In genomic region chr15:32873292-32874114, GRCh38 we compare ENCODE assay signal across 15 cellular contexts.
DNase-seq lines count a peak whose midpoint lies in the region; ATAC-seq, FAIRE-seq and TF ChIP-seq lines count a peak whose summit lies in the region.
"Had no signal": no experiment of that assay in that cellular context is flagged by ENCODE, and none has a peak within 500 bp of the region (broad histone marks: within the 10 kb centered on the region; RNA-seq: fewer than 3 reads in every experiment).

No MANE protein-coding gene starts in this region.

- H3K9ac ChIP-seq in K562 (ENCODE audit: insufficient read depth in 1 of 2, low read depth in 2 of 2, low read length in 2 of 2) (no peak overlapping the region), smooth muscle cell (ENCODE audit: low read depth) (peak overlapping the region; percentile 4)
- H3K9ac ChIP-seq: BLaER1, neural progenitor cell had no signal

- H4K20me1 ChIP-seq in K562 (replicated peaks; ENCODE audit: control insufficient read depth, insufficient read depth, low read length), result no peaks in the 10 kb centered on the region
- H4K20me1 ChIP-seq in smooth muscle cell (ENCODE audit: low read depth), result no peaks in the 10 kb centered on the region
- H4K20me1 ChIP-seq: BLaER1 had no signal

- no peaks in the 10 kb centered on the region for H3K9me1 ChIP-seq in K562 (ENCODE audit: control insufficient read depth, insufficient read depth, low read length)

- peaks cover 13% of the 10 kb centered on the region for H3F3A ChIP-seq in smooth muscle cell (ENCODE audit: low read depth)

- no peaks in the 10 kb centered on the region for H3K27me3 ChIP-seq in K562 (ENCODE audit: control insufficient read depth in 2 of 2, insufficient read depth in 2 of 2, low read length in 2 of 2)
- H3K27me3 ChIP-seq in lower lobe of right lung (ENCODE audit: low read depth), result no peaks in the 10 kb centered on the region
- no peaks in the 10 kb centered on the region for H3K27me3 ChIP-seq in smooth muscle cell (ENCODE audit: low read depth)
- H3K27me3 ChIP-seq: BLaER1, cardiac muscle cell, neural progenitor cell, spleen had no signal

- peaks cover 0 to 6% of the 10 kb centered on the region in 2 experiments; a peak in 2 of 5 replicates for H3K4me1 ChIP-seq in K562 (replicated peaks in 1 of 2; ENCODE audit: control insufficient read depth in 2 of 2, insufficient read depth in 2 of 2, low read length in 2 of 2)
- peaks cover 5% of the 10 kb centered on the region for H3K4me1 ChIP-seq in lower lobe of right lung
- no peaks in the 10 kb centered on the region for H3K4me1 ChIP-seq in smooth muscle cell (ENCODE audit: low read depth)
- H3K4me1 ChIP-seq: neural progenitor cell had no signal

- H3K36me3 ChIP-seq in K562 (ENCODE audit: control insufficient read depth, insufficient read depth, low read length) (no peaks in the 10 kb centered on the region), lower lobe of right lung (no peaks in the 10 kb centered on the region), smooth muscle cell (ENCODE audit: low read depth) (no peaks in the 10 kb centered on the region)
- H3K36me3 ChIP-seq: BLaER1, cardiac muscle cell, neural progenitor cell, spleen had no signal

- CTCF ChIA-PET in HEK293T (lab: Yijun Ruan, JAX), result interaction anchor here (1.4 kb wide), 1 partner anchor 20 kb away, joined by 3 read pairs; no protein-coding TSS in a partner anchor
- CTCF ChIA-PET in K562 (lab: Yijun Ruan, JAX; ENCODE audit: low intra/inter-chr PET ratio), result no interaction called here

- no peak for FAIRE-seq in K562 (lab: Jason Lieb, UNC)

- TF ChIP-seq EP300 in K562 (IDR thresholded peaks at IDR 0.05; ENCODE audit: low read length), result no peak

- WGBS in K562 (ENCODE audit: insufficient coverage, low coverage, missing lambda C conversion rate), result 31% methylated on average over 15 of the region's 15 CpGs
- 49% methylated on average over 15 of the region's 15 CpGs for WGBS in smooth muscle cell (ENCODE audit: low lambda C conversion rate)

- H3K4me2 ChIP-seq in K562 (ENCODE audit: insufficient read depth, low read length), result no peak overlapping the region
- peak overlapping the region; percentile 41 for H3K4me2 ChIP-seq in smooth muscle cell
- H3K4me2 ChIP-seq: BLaER1, neural progenitor cell had no signal

- no peaks in the 10 kb centered on the region for H3K9me3 ChIP-seq in K562 (replicated peaks; ENCODE audit: control insufficient read depth, insufficient read depth, low read depth, low read length)
- H3K9me3 ChIP-seq in lower lobe of right lung, result no peaks in the 10 kb centered on the region
- no peaks in the 10 kb centered on the region for H3K9me3 ChIP-seq in smooth muscle cell (replicated peaks; ENCODE audit: low read depth)
- H3K9me3 ChIP-seq: BLaER1, spleen had no signal

- H3K27ac ChIP-seq in K562 (ENCODE audit: extremely low read depth, low read depth, low read length) (no peak overlapping the region), lower lobe of right lung (peak overlapping the region; percentile 4), smooth muscle cell (ENCODE audit: low read depth) (peak overlapping the region; percentile 76)
- H3K27ac ChIP-seq: BLaER1, cardiac muscle cell, neural progenitor cell had no signal

- POLR2A ChIA-PET in HEK293T (lab: Yijun Ruan, JAX) (no interaction called here), K562 (lab: Yijun Ruan, JAX) (no interaction called here)

- TF ChIP-seq POLR2A in K562 (conservative IDR thresholded peaks at IDR 0.05), result no peak

- intact Hi-C loops in K562 (cut with micrococcal nuclease), result no loop called here
- intact Hi-C loops in lower lobe of right lung (cut with DNase I), result no loop called here

- TF ChIP-seq RAD21 in K562 (CRISPR knock-in tag; conservative IDR thresholded peaks at IDR 0.05 in 1 of 2, IDR thresholded peaks at IDR 0.05 in 1 of 2), result no peak

- DNase-seq in HEK293T (ENCODE audit: extremely low spot score) (no peak), K562 (ENCODE audit: extremely low read depth in 1 of 4, low spot score in 3 of 4) (no peak), lower lobe of right lung (no peak), smooth muscle cell (lab: John Stamatoyannopoulos, UW; ENCODE audit: unreplicated experiment) (no peak), DMS 273 treated with DMSO at 0.1 percent for 48 hours (lab: John Stamatoyannopoulos, UW) (no peak)
- no peak for DNase-seq in stimulated activated CD4-positive, alpha-beta T cell treated with anti-CD3 and anti-CD28 coated beads, Interleukin-4, amount 100 ng/mL, for 1 hour
- DNase-seq: activated CD4-positive, alpha-beta T cell treated with anti-CD3 and anti-CD28 coated beads for 36 hours; glutamatergic neuron; NCI-H187 treated with DMSO at 0.1 percent for 48 hours; NCI-H526; spleen had no signal

- no peak for ATAC-seq in K562
- peak in 1 of 2 donors; percentile 15 for ATAC-seq in lower lobe of right lung
- ATAC-seq in HG03139 (IDR thresholded peaks at IDR 0.05; ENCODE audit: unreplicated experiment), result no peak
- ATAC-seq: activated CD4-positive, alpha-beta T cell treated with anti-CD3 and anti-CD28 coated beads for 36 hours had no signal

- in situ Hi-C loops in K562 (cut with MboI), result no loop called here

- BruUV-seq in K562 (replicated peaks; lab: Mats Ljungman, UMichigan), result no TSS peak

- H2AFZ ChIP-seq in K562 (ENCODE audit: low read depth, low read length), result no peak overlapping the region
- peak overlapping the region; percentile 72 for H2AFZ ChIP-seq in smooth muscle cell (ENCODE audit: low read depth)
- H2AFZ ChIP-seq: neural progenitor cell had no signal

- H3K79me2 ChIP-seq in K562 (ENCODE audit: control insufficient read depth, insufficient read depth, low read length), result no peaks in the 10 kb centered on the region
- H3K79me2 ChIP-seq in smooth muscle cell (ENCODE audit: low read depth), result no peaks in the 10 kb centered on the region

- H3K4me3 ChIP-seq in K562 (no peak overlapping the region), lower lobe of right lung (no peak overlapping the region), smooth muscle cell (no peak overlapping the region)
- H3K4me3 ChIP-seq: BLaER1, cardiac muscle cell, neural progenitor cell, spleen had no signal

- TF ChIP-seq CTCF in K562 (IDR thresholded peaks at IDR 0.05 in 2 of 3, conservative IDR thresholded peaks at IDR 0.05 in 1 of 3; ENCODE audit: insufficient read depth in 2 of 3, low read depth in 1 of 3, low read length in 3 of 3), result no peak
- no peak for TF ChIP-seq CTCF in lower lobe of right lung (IDR thresholded peaks at IDR 0.05)
- no peak for TF ChIP-seq CTCF in smooth muscle cell (IDR thresholded peaks at IDR 0.05; ENCODE audit: borderline replicate concordance, insufficient read depth, poor library complexity, severe bottlenecking)

TF ChIP-seq in HEK293T, 16 proteins besides CTCF, POLR2A, EP300 and RAD21:
- TF ChIP-seq BHLHE40 (IDR thresholded peaks at IDR 0.05; ENCODE audit: borderline replicate concordance) (no peak), SP1 (IDR thresholded peaks at IDR 0.05) (no peak), PKNOX1 (IDR thresholded peaks at IDR 0.05) (peak; percentile 77), ELF4 (IDR thresholded peaks at IDR 0.05) (no peak), FOXM1 (IDR thresholded peaks at IDR 0.05; ENCODE audit: borderline replicate concordance) (no peak), ZNF384 (IDR thresholded peaks at IDR 0.05) (no peak), FOXK2 (IDR thresholded peaks at IDR 0.05) (no peak), TARDBP (IDR thresholded peaks at IDR 0.05) (no peak)

TF ChIP-seq in K562, 482 proteins besides CTCF, POLR2A, EP300 and RAD21 (continues in another document):
- TF ChIP-seq ZNF316 (IDR thresholded peaks at IDR 0.05), result peak; percentile 96
- TF ChIP-seq ZBTB12 (CRISPR knock-in tag; IDR thresholded peaks at IDR 0.05), result no peak
- no peak for TF ChIP-seq MYNN (IDR thresholded peaks at IDR 0.05)
- no peak for TF ChIP-seq MYNN (CRISPR knock-in tag; IDR thresholded peaks at IDR 0.05)
- TF ChIP-seq U2AF1 (optimal IDR thresholded peaks at IDR 0.05; ENCODE audit: low read depth, low read length), result no peak
- TF ChIP-seq FOSL1 (tag; conservative IDR thresholded peaks at IDR 0.05), result peak; percentile 56; the same call in 1 of the 2 replicates
- TF ChIP-seq NFIC (IDR thresholded peaks at IDR 0.05), result no peak
- TF ChIP-seq BACH1 (tag; IDR thresholded peaks at IDR 0.05), result peak; percentile 89
- TF ChIP-seq AFF4 (CRISPR knock-in tag; IDR thresholded peaks at IDR 0.05), result no peak
- peak; percentile 88 for TF ChIP-seq C11orf30 (IDR thresholded peaks at IDR 0.05; ENCODE audit: low read depth)
- peak; percentile 67 for TF ChIP-seq NFE2 (IDR thresholded peaks at IDR 0.05; ENCODE audit: low read depth)
